In the genomic region with DNA sequence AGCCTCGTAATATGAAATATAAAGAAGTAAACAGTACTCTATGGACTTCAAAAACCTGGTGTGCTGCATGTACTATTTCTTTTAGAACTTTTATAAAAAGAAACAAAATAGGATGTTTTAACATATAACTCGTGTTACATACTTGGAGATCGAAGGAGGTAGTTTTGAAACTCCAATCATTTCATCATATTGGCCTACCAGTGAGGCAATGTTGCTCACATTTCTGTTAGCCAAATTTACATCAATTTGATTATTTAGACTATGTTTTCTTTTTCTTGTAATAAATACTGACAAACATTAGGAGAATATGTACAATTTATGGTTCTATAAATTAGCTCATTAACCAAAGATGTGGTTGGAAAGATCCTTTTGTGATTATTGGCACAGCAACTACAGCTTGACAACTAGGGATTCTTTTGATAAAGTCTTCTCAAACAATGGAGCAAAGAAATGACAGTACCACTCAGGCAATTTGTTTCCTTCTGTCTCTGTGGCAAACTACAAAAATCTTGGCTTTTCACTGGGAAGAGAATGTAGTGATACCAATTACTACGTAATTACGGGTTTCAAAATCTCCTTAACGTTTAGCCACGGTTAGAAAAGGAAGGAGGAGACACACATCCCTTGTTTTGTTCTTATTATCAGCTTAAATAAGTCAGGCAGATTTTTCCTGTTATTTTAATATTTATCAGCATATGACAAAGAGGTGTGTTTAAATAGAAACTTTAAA, we compare ENCODE assay signal across 16 cellular contexts.
DNase-seq lines count a peak whose midpoint lies in the region; TF ChIP-seq lines count a peak whose summit lies in the region.
"Had no signal": no experiment of that assay in that cellular context is flagged by ENCODE, and none has a peak within 500 bp of the region (broad histone marks: within the 10 kb centered on the region; RNA-seq: fewer than 3 reads in every experiment).

No MANE protein-coding gene starts in this region.

- TF ChIP-seq POLR2A in testis (IDR thresholded peaks at IDR 0.05): no peak

- CTCF ChIA-PET in A673 (lab: Charles Lee): no interaction called here

- H3K27me3 ChIP-seq in A673 (replicated peaks; ENCODE audit: insufficient read depth, low read depth, low read length, poor library complexity): no peaks in the 10 kb centered on the region
- no peaks in the 10 kb centered on the region for H3K27me3 ChIP-seq in testis

- BruUV-seq in A673 (replicated peaks; lab: Mats Ljungman, UMichigan): no TSS peak

- POLR2A ChIA-PET in A673 (lab: Charles Lee; ENCODE audit: low non-redundant PET): no interaction called here

- no peaks in the 10 kb centered on the region for H3K9me3 Mint-ChIP-seq in nephron
- H3K9me3 Mint-ChIP-seq in activated CD4-positive, alpha-beta T cell treated with anti-CD3 and anti-CD28 coated beads, Interleukin-2, amount 10 ng/mL, durations not matched to agents 24 days and 14 days: no peaks in the 10 kb centered on the region
- H3K9me3 Mint-ChIP-seq: activated naive CD8-positive, alpha-beta T cell treated with anti-CD3 and anti-CD28 coated beads for 36 hours had no signal

- TF ChIP-seq CTCF in A673 (conservative IDR thresholded peaks at IDR 0.05; ENCODE audit: low read depth, low read length): no peak
- TF ChIP-seq CTCF in nephron (IDR thresholded peaks at IDR 0.05; ENCODE audit: unreplicated experiment in 3 of 3): no peak
- no peak for TF ChIP-seq CTCF in testis (IDR thresholded peaks at IDR 0.05)

- peak overlapping the region; percentile 40 to 70 (median 54) for H3K27ac Mint-ChIP-seq in nephron
- no peak overlapping the region for H3K27ac Mint-ChIP-seq in activated CD4-positive, alpha-beta T cell treated with anti-CD3 and anti-CD28 coated beads, Interleukin-2, amount 10 ng/mL, durations not matched to agents 24 days and 14 days
- H3K27ac Mint-ChIP-seq: activated naive CD8-positive, alpha-beta T cell treated with anti-CD3 and anti-CD28 coated beads for 36 hours had no signal

- intact Hi-C loops in A673 (cut with micrococcal nuclease; ENCODE audit: unreplicated experiment) (no loop called here), testis (cut with DNase I; ENCODE audit: low total_unique reads) (loop anchor here (5.0 kb wide), 1 partner anchor 180 kb away; no protein-coding TSS in a partner anchor)
- intact Hi-C loops in activated CD4-positive, alpha-beta T cell treated with anti-CD3 and anti-CD28 coated beads, Interleukin-2, amount 10 ng/mL, durations not matched to agents 24 days and 14 days (cut with micrococcal nuclease): no loop called here

- H3K36me3 ChIP-seq in A673 (ENCODE audit: insufficient read depth, low read length, poor library complexity, severe bottlenecking) (no peaks in the 10 kb centered on the region), testis (ENCODE audit: low read depth, missing control alignments) (no peaks in the 10 kb centered on the region)

- 68 to 70% methylated on average over 7 of the region's 7 CpGs for WGBS in testis, 2 donors

- H3K4me3 ChIP-seq in A673 (ENCODE audit: low read depth, low read length, poor library complexity, severe bottlenecking) (peak overlapping the region; percentile 1), testis (no peak overlapping the region)
- H3K4me3 ChIP-seq: K562, skin epidermis had no signal

- peaks cover 54% of the 10 kb centered on the region for H3K4me1 ChIP-seq in A673 (ENCODE audit: insufficient read depth, low read length, poor library complexity, severe bottlenecking)
- peaks cover 36% of the 10 kb centered on the region for H3K4me1 ChIP-seq in testis

- H3K4me3 Mint-ChIP-seq in nephron: no peak overlapping the region
- no peak overlapping the region for H3K4me3 Mint-ChIP-seq in activated CD4-positive, alpha-beta T cell treated with anti-CD3 and anti-CD28 coated beads, Interleukin-2, amount 10 ng/mL, durations not matched to agents 24 days and 14 days
- H3K4me3 Mint-ChIP-seq: activated naive CD8-positive, alpha-beta T cell treated with anti-CD3 and anti-CD28 coated beads for 36 hours had no signal

- H3K27me3 Mint-ChIP-seq in nephron (ENCODE audit: low read depth): no peaks in the 10 kb centered on the region
- H3K27me3 Mint-ChIP-seq in activated CD4-positive, alpha-beta T cell treated with anti-CD3 and anti-CD28 coated beads, Interleukin-2, amount 10 ng/mL, durations not matched to agents 24 days and 14 days: no peaks in the 10 kb centered on the region
- H3K27me3 Mint-ChIP-seq: activated naive CD8-positive, alpha-beta T cell treated with anti-CD3 and anti-CD28 coated beads for 36 hours had no signal

- peaks cover 42% of the 10 kb centered on the region for H3K4me1 Mint-ChIP-seq in nephron
- H3K4me1 Mint-ChIP-seq in activated CD4-positive, alpha-beta T cell treated with anti-CD3 and anti-CD28 coated beads, Interleukin-2, amount 10 ng/mL, durations not matched to agents 24 days and 14 days: peaks cover 51% of the 10 kb centered on the region

- peak overlapping the region; percentile 69 for H3K27ac ChIP-seq in A673 (ENCODE audit: low read depth, low read length, poor library complexity, severe bottlenecking)
- peak overlapping the region in 1 of 2 donors; percentile 26 for H3K27ac ChIP-seq in testis

- no peaks in the 10 kb centered on the region for H3K36me3 Mint-ChIP-seq in nephron (ENCODE audit: low read depth)
- peaks cover 2% of the 10 kb centered on the region for H3K36me3 Mint-ChIP-seq in activated CD4-positive, alpha-beta T cell treated with anti-CD3 and anti-CD28 coated beads, Interleukin-2, amount 10 ng/mL, durations not matched to agents 24 days and 14 days (ENCODE audit: low read depth)
- H3K36me3 Mint-ChIP-seq: activated naive CD8-positive, alpha-beta T cell treated with anti-CD3 and anti-CD28 coated beads for 36 hours had no signal

- DNase-seq in A673 (ENCODE audit: low spot score) (peak; percentile 59), NCI-H1105 (lab: John Stamatoyannopoulos, UW) (peak; percentile 2), dermis blood vessel endothelial cell (peak; percentile 62), testis (no peak), GM03348 (ENCODE audit: low spot score) (no peak)
- DNase-seq in activated CD4-positive, alpha-beta T cell treated with anti-CD3 and anti-CD28 coated beads, Interleukin-2, amount 10 ng/mL, durations not matched to agents 24 days and 14 days: no peak
- no peak for DNase-seq in stimulated activated naive CD4-positive, alpha-beta T cell (lab: John Stamatoyannopoulos, UW)
- DNase-seq: activated CD4-positive, CD25-positive, alpha-beta regulatory T cell treated with anti-CD3 and anti-CD28 coated beads, Interleukin-2, amount 50 U/mL, for 72 hours; activated CD8-positive, alpha-beta memory T cell treated with anti-CD3 and anti-CD28 coated beads, Interleukin-2, amount 50 U/mL, for 4 hours; activated naive CD8-positive, alpha-beta T cell treated with anti-CD3 and anti-CD28 coated beads for 36 hours; DMS 273 treated with DMSO at 0.1 percent for 48 hours; H7; NCI-H226 had no signal

- no peaks in the 10 kb centered on the region for H3K9me3 ChIP-seq in A673 (ENCODE audit: low read depth, low read length, poor library complexity, severe bottlenecking)
- H3K9me3 ChIP-seq in testis: no peaks in the 10 kb centered on the region

Comparison
In these comparisons a context has a peak if more than half of its experiments do, and no peak if none do; other contexts are left out.
1. DNase-seq: peak in A673 (single experiment), NCI-H1105 (single experiment) and dermis blood vessel endothelial cell (single experiment); none in testis (single experiment), activated CD4-positive, alpha-beta T cell treated with anti-CD3 and anti-CD28 coated beads, Interleukin-2, amount 10 ng/mL, durations not matched to agents 24 days and 14 days (single experiment), stimulated activated naive CD4-positive, alpha-beta T cell (0 of 6) and GM03348 (single experiment).